22 cellular contexts compared by ENCODE assay signal in the genomic region with DNA sequence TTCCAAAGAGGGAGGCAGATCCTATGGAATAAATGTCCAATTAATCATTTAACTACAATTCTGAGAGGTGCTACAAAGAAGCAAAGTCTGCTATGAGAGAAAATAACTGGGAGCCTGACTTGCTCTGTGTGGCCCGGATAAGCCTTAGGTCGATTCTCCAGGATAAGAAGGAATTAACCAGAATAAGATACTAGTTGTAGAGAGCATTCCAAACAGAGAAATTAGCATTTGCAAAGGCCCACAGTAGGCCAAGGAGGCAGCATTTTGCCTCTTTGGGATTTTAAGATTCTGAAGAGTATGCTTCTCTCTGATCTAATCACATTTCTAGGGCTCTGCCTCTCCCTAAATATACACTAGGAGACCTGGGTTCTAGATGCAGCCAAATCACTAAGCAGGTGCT.
"Had no signal": no experiment of that assay in that cellular context is flagged by ENCODE, and none has a peak within 500 bp of the region (broad histone marks: within the 10 kb centered on the region; RNA-seq: fewer than 3 reads in every experiment).

No MANE protein-coding gene starts in this region.

- H3K4me1 ChIP-seq: breast epithelium had no signal

- ATAC-seq: activated CD8-positive, alpha-beta memory T cell treated with anti-CD3 and anti-CD28 coated beads, Interleukin-2, amount 10 ng/mL, durations not matched to agents 7 days and 5 days; T-helper 17 cell had no signal

- H3K27ac Mint-ChIP-seq: activated B cell treated with CpG ODN at 0.5 μM for 24 hours; activated CD4-positive, alpha-beta T cell treated with anti-CD3 and anti-CD28 coated beads, Interleukin-2, amount 10 ng/mL, durations not matched to agents 24 days and 14 days; activated CD8-positive, alpha-beta memory T cell treated with anti-CD3 and anti-CD28 coated beads, Interleukin-2, amount 10 ng/mL, durations not matched to agents 7 days and 5 days; activated naive CD4-positive, alpha-beta T cell treated with anti-CD3 and anti-CD28 coated beads, Interleukin-2, amount 50 U/mL, for 24 hours; activated T-cell treated with anti-CD3 and anti-CD28 coated beads, Interleukin-2, amount 50 U/mL, for 24 hours; activated T-helper 1 cell treated with anti-CD3 and anti-CD28 coated beads, Interleukin-12 subunit alpha, Interleukin-12 subunit beta, Interleukin-2, Interleukin-4 antibody, amounts not matched to agents 30 ng/mL and 10 ng/mL and 1 ng/mL, durations not matched to agents 14 hours and 24 hours and 36 hours; T-helper 17 cell had no signal

- H3K4me3 Mint-ChIP-seq: activated B cell treated with CpG ODN at 0.5 μM for 24 hours; activated CD4-positive, alpha-beta T cell treated with anti-CD3 and anti-CD28 coated beads, Interleukin-2, amount 10 ng/mL, durations not matched to agents 24 days and 14 days; activated CD8-positive, alpha-beta memory T cell treated with anti-CD3 and anti-CD28 coated beads, Interleukin-2, amount 10 ng/mL, durations not matched to agents 7 days and 5 days; activated naive CD4-positive, alpha-beta T cell treated with anti-CD3 and anti-CD28 coated beads, Interleukin-2, amount 50 U/mL, for 24 hours; activated T-cell treated with anti-CD3 and anti-CD28 coated beads, Interleukin-2, amount 50 U/mL, for 24 hours; activated T-helper 1 cell treated with anti-CD3 and anti-CD28 coated beads, Interleukin-12 subunit alpha, Interleukin-12 subunit beta, Interleukin-2, Interleukin-4 antibody, amounts not matched to agents 30 ng/mL and 10 ng/mL and 1 ng/mL, durations not matched to agents 14 hours and 24 hours and 36 hours; T-helper 17 cell had no signal

- H3K27me3 Mint-ChIP-seq: activated B cell treated with CpG ODN at 0.5 μM for 24 hours had no signal

- H3K36me3 Mint-ChIP-seq: activated CD8-positive, alpha-beta memory T cell treated with anti-CD3 and anti-CD28 coated beads, Interleukin-2, amount 10 ng/mL, durations not matched to agents 7 days and 5 days; activated naive CD4-positive, alpha-beta T cell treated with anti-CD3 and anti-CD28 coated beads, Interleukin-2, amount 50 U/mL, for 24 hours had no signal

- H3K9me3 ChIP-seq: breast epithelium had no signal

- H3K4me3 ChIP-seq: breast epithelium had no signal

- DNase-seq: activated B cell treated with CpG ODN at 0.5 μM for 24 hours; activated CD4-positive, alpha-beta T cell treated with anti-CD3 and anti-CD28 coated beads for 1 hour; activated CD4-positive, alpha-beta T cell treated with anti-CD3 and anti-CD28 coated beads, Interleukin-2, amount 10 ng/mL, durations not matched to agents 24 days and 14 days; activated CD4-positive, alpha-beta T cell treated with anti-CD3 and anti-CD28 coated beads, Interleukin-2, amount 50 U/mL, for 48 hours; activated CD8-positive, alpha-beta memory T cell treated with anti-CD3 and anti-CD28 coated beads, Interleukin-2, amount 10 ng/mL, durations not matched to agents 7 days and 5 days; activated effector memory CD4-positive, alpha-beta T cell treated with Interleukin-2 at 50 U/mL for 16 hours; activated naive CD4-positive, alpha-beta T cell; activated T-cell treated with anti-CD3 and anti-CD28 coated beads, Interleukin-2, amount 50 U/mL, for 24 hours; aorta; caudate nucleus; NCI-H1417; NCI-H1694; NCI-H2029; NCI-H345; NCI-H510A treated with DMSO at 0.1 percent for 48 hours; NCI-H69; SHP77 treated with DMSO at 0.1 percent for 48 hours; T-helper 17 cell; T-helper 9 cell had no signal

- H3K36me3 ChIP-seq: breast epithelium had no signal

- H3K27ac ChIP-seq: breast epithelium had no signal

- H3K4me1 Mint-ChIP-seq: activated B cell treated with CpG ODN at 0.5 μM for 24 hours; activated CD4-positive, alpha-beta T cell treated with anti-CD3 and anti-CD28 coated beads, Interleukin-2, amount 10 ng/mL, durations not matched to agents 24 days and 14 days; activated CD8-positive, alpha-beta memory T cell treated with anti-CD3 and anti-CD28 coated beads, Interleukin-2, amount 10 ng/mL, durations not matched to agents 7 days and 5 days; activated naive CD4-positive, alpha-beta T cell treated with anti-CD3 and anti-CD28 coated beads, Interleukin-2, amount 50 U/mL, for 24 hours; T-helper 17 cell had no signal

- H3K9me3 Mint-ChIP-seq: activated CD4-positive, alpha-beta T cell treated with anti-CD3 and anti-CD28 coated beads, Interleukin-2, amount 10 ng/mL, durations not matched to agents 24 days and 14 days; activated naive CD4-positive, alpha-beta T cell treated with anti-CD3 and anti-CD28 coated beads, Interleukin-2, amount 50 U/mL, for 24 hours; activated T-helper 1 cell treated with anti-CD3 and anti-CD28 coated beads, Interleukin-12 subunit alpha, Interleukin-12 subunit beta, Interleukin-2, Interleukin-4 antibody, amounts not matched to agents 30 ng/mL and 10 ng/mL and 1 ng/mL, durations not matched to agents 14 hours and 24 hours and 36 hours had no signal

- H3K27me3 ChIP-seq: breast epithelium had no signal
